12 cellular contexts compared by ENCODE assay signal in the genomic region with DNA sequence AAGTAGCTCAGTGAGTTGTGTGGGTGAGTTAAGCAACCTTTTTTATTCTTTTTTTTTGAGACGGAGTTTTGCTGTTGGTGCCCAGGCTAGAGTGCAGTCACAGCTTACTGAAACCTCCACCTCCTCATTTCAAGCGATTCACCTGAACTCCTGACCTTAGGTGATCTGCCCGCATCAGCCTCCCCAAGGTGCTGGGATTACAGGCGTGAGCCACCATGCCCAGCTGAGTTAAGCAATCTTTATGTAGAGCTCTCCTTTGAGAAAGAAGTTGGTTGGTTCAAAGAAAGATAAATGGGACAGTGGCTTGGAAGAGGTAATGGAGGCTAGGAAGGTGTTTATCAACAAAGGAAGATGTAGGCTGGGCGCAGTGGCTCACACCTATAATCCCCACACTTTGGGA. TPM values are rescaled to one million over a fixed set of nuclear protein-coding genes. Genes with fewer than 3 reads are reported as not detected.
DNase-seq lines count a peak whose midpoint lies in the region; ATAC-seq lines count a peak whose summit lies in the region.
"Had no signal": no experiment of that assay in that cellular context is flagged by ENCODE, and none has a peak within 500 bp of the region (broad histone marks: within the 10 kb centered on the region; RNA-seq: fewer than 3 reads in every experiment).

No MANE protein-coding gene starts in this region.

- no peaks in the 10 kb centered on the region for H3K36me3 ChIP-seq in iPS-15b (ENCODE audit: control insufficient read depth, insufficient read depth, low read length)

- no peaks in the 10 kb centered on the region for H3K27me3 ChIP-seq in iPS-15b (ENCODE audit: control insufficient read depth, insufficient read depth, low read length)
- H3K27me3 ChIP-seq: esophagus muscularis mucosa had no signal

- peaks cover 43% of the 10 kb centered on the region for H3K4me1 Mint-ChIP-seq in activated naive CD4-positive, alpha-beta T cell treated with anti-CD3 and anti-CD28 coated beads, Interleukin-2, amount 50 U/mL, for 24 hours
- peaks cover 46% of the 10 kb centered on the region for H3K4me1 Mint-ChIP-seq in activated naive CD8-positive, alpha-beta T cell (ENCODE audit: low read depth)
- peaks cover 32 to 43% of the 10 kb centered on the region in 2 donors for H3K4me1 Mint-ChIP-seq in stimulated activated naive B cell treated with anti-CD40 and anti-IgM and Interleukin-4, amounts not matched to agents 10 μg/mL and 1 μg/mL and 100 μg/mL, for 72 hours

- H3K27me3 Mint-ChIP-seq in activated naive CD4-positive, alpha-beta T cell treated with anti-CD3 and anti-CD28 coated beads, Interleukin-2, amount 50 U/mL, for 24 hours = no peaks in the 10 kb centered on the region
- no peaks in the 10 kb centered on the region for H3K27me3 Mint-ChIP-seq in activated naive CD8-positive, alpha-beta T cell
- no peaks in the 10 kb centered on the region for H3K27me3 Mint-ChIP-seq in stimulated activated naive B cell treated with anti-CD40 and anti-IgM and Interleukin-4, amounts not matched to agents 10 μg/mL and 1 μg/mL and 100 μg/mL, for 72 hours
- H3K27me3 Mint-ChIP-seq: B cell had no signal

- no peak overlapping the region for H3K9ac ChIP-seq in iPS-15b (ENCODE audit: low read depth, low read length)

- H3K4me1 ChIP-seq in iPS-15b (ENCODE audit: control insufficient read depth, insufficient read depth, low read length) = peaks cover 14% of the 10 kb centered on the region

- H3K36me3 Mint-ChIP-seq in activated naive CD4-positive, alpha-beta T cell treated with anti-CD3 and anti-CD28 coated beads, Interleukin-2, amount 50 U/mL, for 24 hours = peaks cover 8% of the 10 kb centered on the region
- peaks cover 19% of the 10 kb centered on the region for H3K36me3 Mint-ChIP-seq in activated naive CD8-positive, alpha-beta T cell
- H3K36me3 Mint-ChIP-seq in stimulated activated naive B cell treated with anti-CD40 and anti-IgM and Interleukin-4, amounts not matched to agents 10 μg/mL and 1 μg/mL and 100 μg/mL, for 72 hours = peaks cover 28 to 39% of the 10 kb centered on the region in 2 donors

- no peaks in the 10 kb centered on the region for H3K9me3 ChIP-seq in iPS-15b (ENCODE audit: control insufficient read depth, insufficient read depth, low read length)
- H3K9me3 ChIP-seq: esophagus muscularis mucosa had no signal

- peak overlapping the region; percentile 99 for H3K4me3 ChIP-seq in iPS-15b (ENCODE audit: low read depth, low read length)
- H3K4me3 ChIP-seq: esophagus muscularis mucosa had no signal

- intact Hi-C loops in posterior vena cava (cut with DNase I) = no loop called here

- no peak for DNase-seq in activated naive CD4-positive, alpha-beta T cell treated with anti-CD3 and anti-CD28 coated beads, Interleukin-2, amount 50 U/mL, for 16 hours
- DNase-seq in stimulated activated naive B cell treated with anti-CD40 and anti-IgM and Interleukin-4, amounts not matched to agents 10 μg/mL and 1 μg/mL and 100 μg/mL, for 72 hours = no peak
- DNase-seq in posterior vena cava (ENCODE audit: low spot score) = no peak
- no peak for DNase-seq in globus pallidus (ENCODE audit: low spot score)
- DNase-seq: activated gamma-delta T cell, T-helper 9 cell had no signal

- no peak for ATAC-seq in stimulated activated naive B cell treated with anti-CD40 and anti-IgM and Interleukin-4, amounts not matched to agents 10 μg/mL and 1 μg/mL and 100 μg/mL, for 72 hours (replicated peaks)
- no peak for ATAC-seq in GM21381 (IDR thresholded peaks at IDR 0.05; ENCODE audit: unreplicated experiment)

- H3K4me3 Mint-ChIP-seq in activated naive CD4-positive, alpha-beta T cell treated with anti-CD3 and anti-CD28 coated beads, Interleukin-2, amount 50 U/mL, for 24 hours = peak overlapping the region; percentile 16
- H3K4me3 Mint-ChIP-seq in activated naive CD8-positive, alpha-beta T cell = peak overlapping the region; percentile 67
- peak overlapping the region; percentile 52 to 53 for H3K4me3 Mint-ChIP-seq in stimulated activated naive B cell treated with anti-CD40 and anti-IgM and Interleukin-4, amounts not matched to agents 10 μg/mL and 1 μg/mL and 100 μg/mL, for 72 hours
- H3K4me3 Mint-ChIP-seq: B cell had no signal

- peak overlapping the region; percentile 56 for H3K27ac Mint-ChIP-seq in activated naive CD4-positive, alpha-beta T cell treated with anti-CD3 and anti-CD28 coated beads, Interleukin-2, amount 50 U/mL, for 24 hours
- H3K27ac Mint-ChIP-seq in activated naive CD8-positive, alpha-beta T cell = no peak overlapping the region
- H3K27ac Mint-ChIP-seq in stimulated activated naive B cell treated with anti-CD40 and anti-IgM and Interleukin-4, amounts not matched to agents 10 μg/mL and 1 μg/mL and 100 μg/mL, for 72 hours = peak overlapping the region; percentile 33
- H3K27ac Mint-ChIP-seq: B cell had no signal

- no peaks in the 10 kb centered on the region for H3K9me3 Mint-ChIP-seq in activated naive CD4-positive, alpha-beta T cell treated with anti-CD3 and anti-CD28 coated beads, Interleukin-2, amount 50 U/mL, for 24 hours
- no peaks in the 10 kb centered on the region for H3K9me3 Mint-ChIP-seq in activated naive CD8-positive, alpha-beta T cell (ENCODE audit: low read depth)
- no peaks in the 10 kb centered on the region for H3K9me3 Mint-ChIP-seq in stimulated activated naive B cell treated with anti-CD40 and anti-IgM and Interleukin-4, amounts not matched to agents 10 μg/mL and 1 μg/mL and 100 μg/mL, for 72 hours

RNA-seq across cellular contexts. Expression of a gene that starts 3.2 kb away (rescaled TPM):
- total RNA-seq in posterior vena cava = 10 to 100 TPM; 21.5 to 26.8 TPM

RNA-seq across cellular contexts. Expression of a gene that starts 48.1 kb away (rescaled TPM):
- 100 to 1,000 TPM; 334 to 383 TPM for total RNA-seq in posterior vena cava
- total RNA-seq: B cell had no signal

Comparison
In these comparisons a context has a peak if more than half of its experiments do, and no peak if none do; other contexts are left out.
1. H3K4me3 Mint-ChIP-seq: peak in every context shown above with its lines; median percentile 67 in activated naive CD8-positive, alpha-beta T cell; 52 in stimulated activated naive B cell treated with anti-CD40 and anti-IgM and Interleukin-4, amounts not matched to agents 10 μg/mL and 1 μg/mL and 100 μg/mL, for 72 hours; 16 in activated naive CD4-positive, alpha-beta T cell treated with anti-CD3 and anti-CD28 coated beads, Interleukin-2, amount 50 U/mL, for 24 hours.